Comparison of ENCODE assay signal across 1 cellular context in the genomic region with DNA sequence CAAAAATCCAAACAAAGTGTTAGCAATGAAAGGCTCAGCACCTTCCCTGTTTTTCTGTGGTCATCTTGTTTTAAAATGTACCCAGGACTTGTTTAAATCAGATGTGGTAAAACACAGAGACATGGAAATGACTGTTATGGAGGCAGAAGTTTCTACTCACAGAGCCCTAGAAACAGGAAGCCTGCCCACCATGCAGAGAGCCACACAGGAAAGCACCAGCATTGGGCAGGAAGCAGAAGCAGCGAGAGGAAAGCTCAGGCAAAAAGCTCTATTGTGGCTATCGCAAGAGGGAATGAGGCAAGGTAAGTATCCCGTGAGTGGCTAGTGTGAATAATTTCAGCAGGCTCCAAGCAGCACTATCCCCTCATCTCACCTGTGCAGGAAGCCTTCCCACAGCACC.
TF ChIP-seq lines count a peak whose summit lies in the region.

No MANE protein-coding gene starts in this region.

TF ChIP-seq in HepG2, 621 proteins besides CTCF, POLR2A, EP300 and RAD21 (continued from another document):
- TF ChIP-seq, protein P1, sequence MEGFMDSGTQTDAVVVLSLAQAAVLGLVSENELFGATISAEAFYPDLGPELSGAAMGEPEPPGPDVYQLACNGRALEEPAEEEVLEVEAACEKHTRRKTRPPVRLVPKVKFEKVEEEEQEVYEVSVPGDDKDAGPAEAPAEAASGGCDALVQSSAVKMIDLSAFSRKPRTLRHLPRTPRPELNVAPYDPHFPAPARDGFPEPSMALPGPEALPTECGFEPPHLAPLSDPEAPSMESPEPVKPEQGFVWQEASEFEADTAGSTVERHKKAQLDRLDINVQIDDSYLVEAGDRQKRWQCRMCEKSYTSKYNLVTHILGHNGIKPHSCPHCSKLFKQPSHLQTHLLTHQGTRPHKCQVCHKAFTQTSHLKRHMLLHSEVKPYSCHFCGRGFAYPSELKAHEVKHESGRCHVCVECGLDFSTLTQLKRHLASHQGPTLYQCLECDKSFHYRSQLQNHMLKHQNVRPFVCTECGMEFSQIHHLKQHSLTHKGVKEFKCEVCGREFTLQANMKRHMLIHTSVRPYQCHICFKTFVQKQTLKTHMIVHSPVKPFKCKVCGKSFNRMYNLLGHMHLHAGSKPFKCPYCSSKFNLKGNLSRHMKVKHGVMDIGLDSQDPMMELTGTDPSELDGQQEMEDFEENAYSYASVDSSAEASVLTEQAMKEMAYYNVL (CRISPR knock-in tag; IDR thresholded peaks at IDR 0.05; ENCODE audit: borderline replicate concordance): no peak
- no peak for TF ChIP-seq ZNF274 (CRISPR knock-in tag; IDR thresholded peaks at IDR 0.05)
- TF ChIP-seq, protein P2, sequence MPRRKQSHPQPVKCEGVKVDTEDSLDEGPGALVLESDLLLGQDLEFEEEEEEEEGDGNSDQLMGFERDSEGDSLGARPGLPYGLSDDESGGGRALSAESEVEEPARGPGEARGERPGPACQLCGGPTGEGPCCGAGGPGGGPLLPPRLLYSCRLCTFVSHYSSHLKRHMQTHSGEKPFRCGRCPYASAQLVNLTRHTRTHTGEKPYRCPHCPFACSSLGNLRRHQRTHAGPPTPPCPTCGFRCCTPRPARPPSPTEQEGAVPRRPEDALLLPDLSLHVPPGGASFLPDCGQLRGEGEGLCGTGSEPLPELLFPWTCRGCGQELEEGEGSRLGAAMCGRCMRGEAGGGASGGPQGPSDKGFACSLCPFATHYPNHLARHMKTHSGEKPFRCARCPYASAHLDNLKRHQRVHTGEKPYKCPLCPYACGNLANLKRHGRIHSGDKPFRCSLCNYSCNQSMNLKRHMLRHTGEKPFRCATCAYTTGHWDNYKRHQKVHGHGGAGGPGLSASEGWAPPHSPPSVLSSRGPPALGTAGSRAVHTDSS (CRISPR knock-in tag; conservative IDR thresholded peaks at IDR 0.05): no peak
- no peak for TF ChIP-seq MEIS2 (CRISPR knock-in tag; IDR thresholded peaks at IDR 0.05)
- no peak for TF ChIP-seq ZBTB49 (CRISPR knock-in tag; IDR thresholded peaks at IDR 0.05; ENCODE audit: borderline replicate concordance)
- no peak for TF ChIP-seq NR2F6 (IDR thresholded peaks at IDR 0.05)
- no peak for TF ChIP-seq NR2F6 (CRISPR knock-in tag; IDR thresholded peaks at IDR 0.05)
